27 cellular contexts compared by ENCODE assay signal in the genomic region with DNA sequence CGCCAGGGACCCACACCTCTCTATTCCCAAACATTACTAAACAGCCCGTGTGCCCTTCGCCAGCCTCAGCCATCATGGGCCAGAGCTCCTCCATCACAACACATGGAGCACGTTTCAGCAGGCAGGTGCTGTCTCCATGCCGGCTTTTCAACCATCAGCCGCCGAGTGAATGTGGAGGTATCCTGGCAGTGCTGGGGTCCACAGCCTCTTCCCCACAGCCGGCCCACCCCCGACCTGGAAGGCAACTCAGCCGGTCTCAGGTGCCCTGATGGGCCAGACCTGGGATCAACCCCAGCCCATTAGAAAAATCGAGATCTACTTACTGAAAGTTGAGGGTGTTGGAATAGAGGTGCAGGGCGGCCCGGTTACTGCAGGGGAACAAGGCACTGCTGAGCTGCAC. TPM values are rescaled to one million over a fixed set of nuclear protein-coding genes. Genes with fewer than 3 reads are reported as not detected.
DNase-seq lines count a peak whose midpoint lies in the region; ATAC-seq and TF ChIP-seq lines count a peak whose summit lies in the region.
"Had no signal": no experiment of that assay in that cellular context is flagged by ENCODE, and none has a peak within 500 bp of the region (broad histone marks: within the 10 kb centered on the region; RNA-seq: fewer than 3 reads in every experiment).

No MANE protein-coding gene starts in this region.

- intact Hi-C loops in activated naive CD4-positive, alpha-beta T cell treated with anti-CD3 and anti-CD28 coated beads for 36 hours (cut with micrococcal nuclease): no loop called here
- intact Hi-C loops in activated CD4-positive, alpha-beta memory T cell treated with anti-CD3 and anti-CD28 coated beads for 36 hours (cut with micrococcal nuclease): loop anchor here (10.0 kb wide), 1 partner anchor 457 kb away; the partner anchor contains the start of gene HAUS7

- TF ChIP-seq CTCF in brain (conservative IDR thresholded peaks at IDR 0.05) (no peak), endodermal cell (conservative IDR thresholded peaks at IDR 0.05) (no peak)

- peaks cover 35% of the 10 kb centered on the region for H3K4me1 Mint-ChIP-seq in activated naive CD4-positive, alpha-beta T cell treated with anti-CD3 and anti-CD28 coated beads for 36 hours (ENCODE audit: low read depth)
- H3K4me1 Mint-ChIP-seq in activated CD4-positive, alpha-beta memory T cell treated with anti-CD3 and anti-CD28 coated beads for 36 hours (ENCODE audit: low read depth): peaks cover 34% of the 10 kb centered on the region
- H3K4me1 Mint-ChIP-seq in brain (peaks cover 33% of the 10 kb centered on the region), endodermal cell (peaks cover 7% of the 10 kb centered on the region)
- peaks cover 33% of the 10 kb centered on the region for H3K4me1 Mint-ChIP-seq in stimulated activated memory B cell treated with anti-CD40 and anti-IgM and Interleukin-4, amounts not matched to agents 10 μg/mL and 1 μg/mL and 100 μg/mL, for 72 hours

- no peaks in the 10 kb centered on the region for H3K27me3 Mint-ChIP-seq in activated naive CD4-positive, alpha-beta T cell treated with anti-CD3 and anti-CD28 coated beads for 36 hours (ENCODE audit: low read depth)
- no peaks in the 10 kb centered on the region for H3K27me3 Mint-ChIP-seq in activated CD4-positive, alpha-beta memory T cell treated with anti-CD3 and anti-CD28 coated beads for 36 hours
- H3K27me3 Mint-ChIP-seq in brain (peaks cover 3% of the 10 kb centered on the region), endodermal cell (ENCODE audit: insufficient read depth) (peaks cover 1% of the 10 kb centered on the region)
- no peaks in the 10 kb centered on the region for H3K27me3 Mint-ChIP-seq in stimulated activated memory B cell treated with anti-CD40 and anti-IgM and Interleukin-4, amounts not matched to agents 10 μg/mL and 1 μg/mL and 100 μg/mL, for 72 hours

- CTCF ChIA-PET in activated naive CD4-positive, alpha-beta T cell treated with anti-CD3 and anti-CD28 coated beads for 36 hours (lab: Charles Lee): interaction anchor here (0.9 to 1.3 kb wide), 4 partner anchors 9 to 168 kb away, joined by 3 to 4 read pairs (median 4); partner anchors contain the start of gene PLXNB3
- CTCF ChIA-PET in activated CD4-positive, alpha-beta memory T cell treated with anti-CD3 and anti-CD28 coated beads for 36 hours (lab: Charles Lee): interaction anchor here (13.4 kb wide), 1 partner anchor 15 kb away, joined by 93 read pairs; the partner anchor contains the start of gene RENBP

- no peak overlapping the region for H3K4me3 Mint-ChIP-seq in activated naive CD4-positive, alpha-beta T cell treated with anti-CD3 and anti-CD28 coated beads for 36 hours
- no peak overlapping the region for H3K4me3 Mint-ChIP-seq in activated CD4-positive, alpha-beta memory T cell treated with anti-CD3 and anti-CD28 coated beads for 36 hours
- H3K4me3 Mint-ChIP-seq in brain (no peak overlapping the region), endodermal cell (no peak overlapping the region)
- H3K4me3 Mint-ChIP-seq in stimulated activated memory B cell treated with anti-CD40 and anti-IgM and Interleukin-4, amounts not matched to agents 10 μg/mL and 1 μg/mL and 100 μg/mL, for 72 hours: no peak overlapping the region

- H3K36me3 Mint-ChIP-seq in activated naive CD4-positive, alpha-beta T cell treated with anti-CD3 and anti-CD28 coated beads, Interleukin-2, amount 50 U/mL, for 72 hours: peaks cover 4 to 13% of the 10 kb centered on the region in 2 donors
- peaks cover 13% of the 10 kb centered on the region for H3K36me3 Mint-ChIP-seq in activated naive CD4-positive, alpha-beta T cell treated with anti-CD3 and anti-CD28 coated beads for 36 hours (ENCODE audit: low read depth)
- H3K36me3 Mint-ChIP-seq in activated CD4-positive, alpha-beta memory T cell treated with anti-CD3 and anti-CD28 coated beads for 36 hours: peaks cover 9% of the 10 kb centered on the region
- H3K36me3 Mint-ChIP-seq in brain: peaks cover 5% of the 10 kb centered on the region
- peaks cover 9% of the 10 kb centered on the region for H3K36me3 Mint-ChIP-seq in stimulated activated memory B cell treated with anti-CD40 and anti-IgM and Interleukin-4, amounts not matched to agents 10 μg/mL and 1 μg/mL and 100 μg/mL, for 72 hours
- peaks cover 15% of the 10 kb centered on the region for H3K36me3 Mint-ChIP-seq in endodermal cell (ENCODE audit: low read depth)

- H3K9me3 ChIP-seq in endodermal cell (ENCODE audit: control insufficient read depth, low read length): no peaks in the 10 kb centered on the region
- H3K9me3 ChIP-seq: A549, body of pancreas, SK-N-SH, transverse colon had no signal

- no peak overlapping the region for H3K27ac ChIP-seq in endodermal cell (ENCODE audit: low read depth, low read length)
- H3K27ac ChIP-seq: A549, body of pancreas, epithelial cell of prostate, transverse colon, WERI-Rb-1 had no signal

- H3K4me1 ChIP-seq in endodermal cell (ENCODE audit: control insufficient read depth, insufficient read depth, low read length): no peaks in the 10 kb centered on the region

- no peak for DNase-seq in activated naive CD4-positive, alpha-beta T cell treated with anti-CD3 and anti-CD28 coated beads, Interleukin-2, amount 50 U/mL, for 72 hours (ENCODE audit: low spot score in 2 of 2)
- DNase-seq in activated naive CD4-positive, alpha-beta T cell treated with anti-CD3 and anti-CD28 coated beads for 36 hours: no peak
- DNase-seq in activated CD4-positive, alpha-beta memory T cell treated with anti-CD3 and anti-CD28 coated beads for 36 hours: no peak
- DNase-seq in endodermal cell: no peak
- DNase-seq: activated CD4-positive, alpha-beta T cell treated with anti-CD3 and anti-CD28 coated beads, Interleukin-2, amount 50 U/mL, for 1 hour; activated CD8-positive, alpha-beta memory T cell treated with anti-CD3 and anti-CD28 coated beads, Interleukin-2, amount 50 U/mL, for 48 hours; body of pancreas; DMS79 treated with DMSO at 0.1 percent for 48 hours; H7; islet precursor cell; Karpas-422; NCI-H1436; NCI-H2107; NCI-H446 treated with DMSO at 0.1 percent for 48 hours; SK-N-SH; transverse colon; WERI-Rb-1 had no signal

- peak overlapping the region; percentile 39 to 87 for H3K27ac Mint-ChIP-seq in activated naive CD4-positive, alpha-beta T cell treated with anti-CD3 and anti-CD28 coated beads, Interleukin-2, amount 50 U/mL, for 72 hours
- H3K27ac Mint-ChIP-seq in activated naive CD4-positive, alpha-beta T cell treated with anti-CD3 and anti-CD28 coated beads for 36 hours: no peak overlapping the region
- H3K27ac Mint-ChIP-seq in activated CD4-positive, alpha-beta memory T cell treated with anti-CD3 and anti-CD28 coated beads for 36 hours: peak overlapping the region; percentile 38
- H3K27ac Mint-ChIP-seq in brain (peak overlapping the region in 4 of 5 experiments; percentile 50 to 79 (median 58)), endodermal cell (no peak overlapping the region)
- H3K27ac Mint-ChIP-seq in stimulated activated memory B cell treated with anti-CD40 and anti-IgM and Interleukin-4, amounts not matched to agents 10 μg/mL and 1 μg/mL and 100 μg/mL, for 72 hours: peak overlapping the region; percentile 11

- WGBS in endodermal cell (ENCODE audit: insufficient coverage in 1 of 2, insufficient read length in 1 of 2), 2 experiments: 97% methylated on average over 5 to 11 of the region's 13 CpGs

- POLR2A ChIA-PET in activated CD4-positive, alpha-beta memory T cell treated with anti-CD3 and anti-CD28 coated beads for 36 hours (lab: Charles Lee): no interaction called here

- no peak overlapping the region for H3K4me3 ChIP-seq in endodermal cell (ENCODE audit: low read length)
- H3K4me3 ChIP-seq: A549, body of pancreas, transverse colon had no signal

- no peak overlapping the region for H3K9ac ChIP-seq in endodermal cell (ENCODE audit: extremely low read depth, low read length, poor library complexity, severe bottlenecking)
- H3K9ac ChIP-seq: SK-N-SH had no signal

- H3K9me3 Mint-ChIP-seq in activated naive CD4-positive, alpha-beta T cell treated with anti-CD3 and anti-CD28 coated beads, Interleukin-2, amount 50 U/mL, for 72 hours: no peaks in the 10 kb centered on the region
- H3K9me3 Mint-ChIP-seq in activated naive CD4-positive, alpha-beta T cell treated with anti-CD3 and anti-CD28 coated beads for 36 hours: no peaks in the 10 kb centered on the region
- H3K9me3 Mint-ChIP-seq in activated CD4-positive, alpha-beta memory T cell treated with anti-CD3 and anti-CD28 coated beads for 36 hours: no peaks in the 10 kb centered on the region
- H3K9me3 Mint-ChIP-seq in brain: peaks cover 0 to 38% (median 3%) of the 10 kb centered on the region in 5 experiments
- no peaks in the 10 kb centered on the region for H3K9me3 Mint-ChIP-seq in stimulated activated memory B cell treated with anti-CD40 and anti-IgM and Interleukin-4, amounts not matched to agents 10 μg/mL and 1 μg/mL and 100 μg/mL, for 72 hours
- H3K9me3 Mint-ChIP-seq in endodermal cell: peaks cover 72% of the 10 kb centered on the region

- H3K27me3 ChIP-seq in endodermal cell (ENCODE audit: control insufficient read depth, insufficient read depth, low read length, poor library complexity, severe bottlenecking): no peaks in the 10 kb centered on the region
- H3K27me3 ChIP-seq: body of pancreas, transverse colon had no signal

- peaks cover 8% of the 10 kb centered on the region for H3K36me3 ChIP-seq in endodermal cell (ENCODE audit: control insufficient read depth, insufficient read depth, low read length)
- H3K36me3 ChIP-seq: transverse colon had no signal

- ATAC-seq in activated naive CD4-positive, alpha-beta T cell treated with anti-CD3 and anti-CD28 coated beads, Interleukin-2, amount 50 U/mL, for 72 hours: no peak
- no peak for ATAC-seq in stimulated activated memory B cell treated with anti-CD40 and anti-IgM and Interleukin-4, amounts not matched to agents 10 μg/mL and 1 μg/mL and 100 μg/mL, for 72 hours
- ATAC-seq in HG03442 (IDR thresholded peaks at IDR 0.05; ENCODE audit: unreplicated experiment) (no peak), GM19035 (IDR thresholded peaks at IDR 0.05; ENCODE audit: unreplicated experiment) (no peak)
- ATAC-seq: A549, body of pancreas had no signal

RNA-seq across cellular contexts. Expression of gene NAA10, which starts 3.1 kb away (rescaled TPM):
- 100 to 1,000 TPM in 1 of 2 donors, 10 to 100 TPM in 1; 97.9 to 129 TPM for total RNA-seq in activated naive CD4-positive, alpha-beta T cell treated with anti-CD3 and anti-CD28 coated beads, Interleukin-2, amount 50 U/mL, for 72 hours
- 100 to 1,000 TPM; 120 to 121 TPM for total RNA-seq in activated naive CD4-positive, alpha-beta T cell treated with anti-CD3 and anti-CD28 coated beads for 36 hours
- 100 to 1,000 TPM; 106 to 115 TPM for total RNA-seq in activated CD4-positive, alpha-beta memory T cell treated with anti-CD3 and anti-CD28 coated beads for 36 hours
- 118 TPM for polyA plus RNA-seq in brain (ENCODE audit: insufficient read depth, low read depth, low replicate concordance)
- total RNA-seq in endodermal cell: 10 to 100 TPM; 91.6 to 99.3 TPM
- 99.4 TPM for polyA plus RNA-seq in endodermal cell (2013, experiment 1 of 2)
- polyA plus RNA-seq in endodermal cell (2013, experiment 2 of 2): 86.3 TPM

RNA-seq across cellular contexts. Expression of gene ARHGAP4, which starts 5.7 kb away (rescaled TPM):
- 100 to 1,000 TPM in 1 of 2 donors, 10 to 100 TPM in 1; 90.0 to 138 TPM for total RNA-seq in activated naive CD4-positive, alpha-beta T cell treated with anti-CD3 and anti-CD28 coated beads, Interleukin-2, amount 50 U/mL, for 72 hours
- 100 to 1,000 TPM; 154 to 161 TPM for total RNA-seq in activated naive CD4-positive, alpha-beta T cell treated with anti-CD3 and anti-CD28 coated beads for 36 hours
- 100 to 1,000 TPM; 151 to 160 TPM for total RNA-seq in activated CD4-positive, alpha-beta memory T cell treated with anti-CD3 and anti-CD28 coated beads for 36 hours
- 16.3 TPM for polyA plus RNA-seq in brain (ENCODE audit: insufficient read depth, low read depth, low replicate concordance)
- total RNA-seq in endodermal cell: 10 to 100 TPM; 56.0 to 65.0 TPM
- 10.5 TPM for polyA plus RNA-seq in endodermal cell (2013, experiment 1 of 2)
- 10.0 TPM for polyA plus RNA-seq in endodermal cell (2013, experiment 2 of 2)

RNA-seq across cellular contexts. Expression of gene RENBP, which starts 12.7 kb away (rescaled TPM):
- 10 to 100 TPM; 14.8 to 16.1 TPM for total RNA-seq in activated naive CD4-positive, alpha-beta T cell treated with anti-CD3 and anti-CD28 coated beads, Interleukin-2, amount 50 U/mL, for 72 hours
- total RNA-seq in activated naive CD4-positive, alpha-beta T cell treated with anti-CD3 and anti-CD28 coated beads for 36 hours: 10 to 100 TPM; 11.3 to 13.1 TPM
- total RNA-seq in activated CD4-positive, alpha-beta memory T cell treated with anti-CD3 and anti-CD28 coated beads for 36 hours: 1 to 10 TPM; 8.2 to 8.4 TPM
- polyA plus RNA-seq in brain (ENCODE audit: insufficient read depth, low read depth, low replicate concordance): 16.6 TPM
- 10 to 100 TPM; 12.0 to 17.5 TPM for total RNA-seq in endodermal cell
- 9.5 TPM for polyA plus RNA-seq in endodermal cell (2013, experiment 1 of 2)
- polyA plus RNA-seq in endodermal cell (2013, experiment 2 of 2): 7.5 TPM
- polyA plus RNA-seq: A549 had no signal

RNA-seq across cellular contexts. Expression of gene AVPR2, which starts 27.3 kb away (rescaled TPM):
- not detected for total RNA-seq in activated naive CD4-positive, alpha-beta T cell treated with anti-CD3 and anti-CD28 coated beads, Interleukin-2, amount 50 U/mL, for 72 hours
- total RNA-seq in activated naive CD4-positive, alpha-beta T cell treated with anti-CD3 and anti-CD28 coated beads for 36 hours: not detected
- not detected for total RNA-seq in activated CD4-positive, alpha-beta memory T cell treated with anti-CD3 and anti-CD28 coated beads for 36 hours
- not detected for polyA plus RNA-seq in brain (ENCODE audit: insufficient read depth, low read depth, low replicate concordance)
- total RNA-seq in endodermal cell: not detected
- not detected for polyA plus RNA-seq in endodermal cell (2013, experiment 1 of 2)
- not detected for polyA plus RNA-seq in endodermal cell (2013, experiment 2 of 2)
- total RNA-seq: chondrocyte, glomerular endothelial cell, H7, liver, pulmonary artery endothelial cell had no signal
- polyA plus RNA-seq: A549, SK-N-SH had no signal

RNA-seq across cellular contexts. Expression of gene HCFC1, which starts 39.9 kb away (rescaled TPM):
- total RNA-seq in activated naive CD4-positive, alpha-beta T cell treated with anti-CD3 and anti-CD28 coated beads, Interleukin-2, amount 50 U/mL, for 72 hours: 100 to 1,000 TPM in 1 of 2 donors, 10 to 100 TPM in 1; 95.9 to 102 TPM
- total RNA-seq in activated naive CD4-positive, alpha-beta T cell treated with anti-CD3 and anti-CD28 coated beads for 36 hours: 10 to 100 TPM; 85.0 to 86.1 TPM
- total RNA-seq in activated CD4-positive, alpha-beta memory T cell treated with anti-CD3 and anti-CD28 coated beads for 36 hours: 10 to 100 TPM; 90.4 to 93.0 TPM
- polyA plus RNA-seq in brain (ENCODE audit: insufficient read depth, low read depth, low replicate concordance): 81.4 TPM
- 100 to 1,000 TPM in 1 of 2 donors, 10 to 100 TPM in 1; 93.4 to 112 TPM for total RNA-seq in endodermal cell
- 60.4 TPM for polyA plus RNA-seq in endodermal cell (2013, experiment 1 of 2)
- polyA plus RNA-seq in endodermal cell (2013, experiment 2 of 2): 63.4 TPM

Comparison
In these comparisons a context has a peak if more than half of its experiments do, and no peak if none do; other contexts are left out.
1. H3K27ac Mint-ChIP-seq: peak in activated naive CD4-positive, alpha-beta T cell treated with anti-CD3 and anti-CD28 coated beads, Interleukin-2, amount 50 U/mL, for 72 hours (2 of 2), activated CD4-positive, alpha-beta memory T cell treated with anti-CD3 and anti-CD28 coated beads for 36 hours (single experiment), brain (4 of 5) and stimulated activated memory B cell treated with anti-CD40 and anti-IgM and Interleukin-4, amounts not matched to agents 10 μg/mL and 1 μg/mL and 100 μg/mL, for 72 hours (single experiment); none in activated naive CD4-positive, alpha-beta T cell treated with anti-CD3 and anti-CD28 coated beads for 36 hours (single experiment) and endodermal cell (single experiment).